Comparison of ENCODE assay signal across 14 cellular contexts in the genomic region with DNA sequence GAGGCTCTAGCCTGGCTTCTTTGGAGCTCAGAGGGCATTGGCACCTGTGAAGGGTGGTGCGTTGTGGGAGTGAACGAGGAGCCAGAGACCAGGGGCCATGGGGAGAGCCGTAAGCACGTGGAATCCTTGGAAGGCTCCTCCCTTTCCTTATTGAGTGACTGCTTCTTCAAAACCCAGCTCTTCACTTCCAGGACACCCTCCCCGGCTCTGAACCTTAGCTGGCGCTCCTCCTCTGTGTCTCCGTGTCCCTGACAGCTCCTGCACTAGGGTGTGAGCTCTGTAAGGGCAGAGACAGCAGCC. TPM values are rescaled to one million over a fixed set of nuclear protein-coding genes. Genes with fewer than 3 reads are reported as not detected.
DNase-seq lines count a peak whose midpoint lies in the region; ATAC-seq, FAIRE-seq and TF ChIP-seq lines count a peak whose summit lies in the region.
"Had no signal": no experiment of that assay in that cellular context is flagged by ENCODE, and none has a peak within 500 bp of the region (broad histone marks: within the 10 kb centered on the region; RNA-seq: fewer than 3 reads in every experiment).

No MANE protein-coding gene starts in this region.

- TF ChIP-seq CTCF in HFFc6 (IDR thresholded peaks at IDR 0.05) (peak; percentile 6), RWPE2 (IDR thresholded peaks at IDR 0.05; ENCODE audit: poor library complexity, severe bottlenecking) (peak; percentile 61), keratinocyte (optimal IDR thresholded peaks at IDR 0.05 in 1 of 3, IDR thresholded peaks at IDR 0.05 in 1 of 3, conservative IDR thresholded peaks at IDR 0.05 in 1 of 3; ENCODE audit: extremely low read depth in 1 of 3, insufficient read depth in 2 of 3, low read length in 3 of 3) (peak in 1 of 3 experiments; percentile 1), suprapubic skin (IDR thresholded peaks at IDR 0.05) (no peak), mucosa of descending colon (IDR thresholded peaks at IDR 0.05) (no peak)

- WGBS in suprapubic skin = 63% methylated on average over 7 of the region's 7 CpGs

- DNase-seq in HFFc6 (no peak), RWPE2 (ENCODE audit: low spot score) (no peak), keratinocyte (ENCODE audit: low read depth, low spot score) (no peak), suprapubic skin (ENCODE audit: low spot score in 2 of 2) (no peak), NCI-H446 treated with DMSO at 0.1 percent for 48 hours (lab: John Stamatoyannopoulos, UW) (no peak), midbrain (lab: John Stamatoyannopoulos, UW) (no peak), mucosa of descending colon (no peak)
- DNase-seq: activated CD8-positive, alpha-beta T cell treated with anti-CD3 and anti-CD28 coated beads, Interleukin-2, amount 10 ng/mL, durations not matched to agents 7 days and 5 days; MM.1S; NCI-H774; stimulated activated naive CD8-positive, alpha-beta T cell treated with anti-CD3 and anti-CD28 coated beads, Interleukin-15, amount 100 ng/mL, for 72 hours had no signal

- intact Hi-C loops in mucosa of descending colon (cut with DNase I, micrococcal nuclease) = loop anchor here in 1 of 2 donors (5.0 kb wide), 1 partner anchor 116 kb away; no protein-coding TSS in a partner anchor

- no peaks in the 10 kb centered on the region for H3K79me2 ChIP-seq in keratinocyte (ENCODE audit: control insufficient read depth, insufficient read depth, low read length)

- H3K9ac ChIP-seq in keratinocyte (ENCODE audit: control insufficient read depth, extremely low read depth, insufficient read depth, low read length) = no peak overlapping the region

- dilution Hi-C loops in keratinocyte (cut with MboI; ENCODE audit: extremely low pct_ligation_motif_present, low sequenced_read_pairs) = no loop called here

- H4K20me1 ChIP-seq in keratinocyte (ENCODE audit: control insufficient read depth, extremely low read depth, insufficient read depth, low read length) = no peaks in the 10 kb centered on the region

- H3K9me1 ChIP-seq in keratinocyte (ENCODE audit: control insufficient read depth, extremely low read depth, insufficient read depth, low read length) = no peaks in the 10 kb centered on the region

- H3K36me3 Mint-ChIP-seq in HFFc6 (ENCODE audit: low read depth) = peaks cover 6% of the 10 kb centered on the region; the same call in 1 of the 2 replicates

- no peaks in the 10 kb centered on the region for H3K27me3 ChIP-seq in RWPE2 (ENCODE audit: insufficient read depth, poor library complexity, severe bottlenecking)
- H3K27me3 ChIP-seq in keratinocyte (ENCODE audit: control insufficient read depth, extremely low read depth, insufficient read depth, low read length) = no peaks in the 10 kb centered on the region
- no peaks in the 10 kb centered on the region for H3K27me3 ChIP-seq in suprapubic skin
- H3K27me3 ChIP-seq: colonic mucosa had no signal

- peaks cover 56% of the 10 kb centered on the region for H3K36me3 ChIP-seq in RWPE2 (ENCODE audit: low read depth)
- H3K36me3 ChIP-seq in keratinocyte (ENCODE audit: control insufficient read depth in 2 of 2, extremely low read depth in 1 of 2, insufficient read depth in 2 of 2, low read length in 2 of 2) = peaks cover 26 to 36% of the 10 kb centered on the region in 2 experiments
- peaks cover 40% of the 10 kb centered on the region for H3K36me3 ChIP-seq in suprapubic skin
- peaks cover 5% of the 10 kb centered on the region for H3K36me3 ChIP-seq in mucosa of descending colon (ENCODE audit: low read depth)

- TF ChIP-seq EP300 in suprapubic skin (IDR thresholded peaks at IDR 0.05) = no peak

- H2AFZ ChIP-seq in keratinocyte (ENCODE audit: control insufficient read depth, low read length) = no peak overlapping the region

- H3K27ac Mint-ChIP-seq in HFFc6 = no peak overlapping the region
- H3K27ac Mint-ChIP-seq: activated CD8-positive, alpha-beta T cell treated with anti-CD3 and anti-CD28 coated beads, Interleukin-2, amount 10 ng/mL, durations not matched to agents 7 days and 5 days; progenitor cell of endocrine pancreas had no signal

- peaks cover 6% of the 10 kb centered on the region for H3K27me3 Mint-ChIP-seq in HFFc6 (ENCODE audit: insufficient read depth)
- H3K27me3 Mint-ChIP-seq: progenitor cell of endocrine pancreas; stimulated activated naive CD8-positive, alpha-beta T cell treated with anti-CD3 and anti-CD28 coated beads, Interleukin-15, amount 100 ng/mL, for 72 hours had no signal

- no peaks in the 10 kb centered on the region for H3K9me3 Mint-ChIP-seq in HFFc6
- H3K9me3 Mint-ChIP-seq: stimulated activated naive CD8-positive, alpha-beta T cell treated with anti-CD3 and anti-CD28 coated beads, Interleukin-15, amount 100 ng/mL, for 72 hours had no signal

- peaks cover 3% of the 10 kb centered on the region for H3K4me1 ChIP-seq in RWPE2 (ENCODE audit: insufficient read depth, poor library complexity, severe bottlenecking)
- H3K4me1 ChIP-seq in keratinocyte (ENCODE audit: control insufficient read depth, extremely low read depth, insufficient read depth, low read length) = peaks cover 16% of the 10 kb centered on the region
- peaks cover 24% of the 10 kb centered on the region for H3K4me1 ChIP-seq in suprapubic skin
- H3K4me1 ChIP-seq in mucosa of descending colon (ENCODE audit: low read depth) = no peaks in the 10 kb centered on the region
- H3K4me1 ChIP-seq: colonic mucosa had no signal

- H3K4me3 Mint-ChIP-seq in HFFc6 = no peak overlapping the region
- H3K4me3 Mint-ChIP-seq: activated CD8-positive, alpha-beta T cell treated with anti-CD3 and anti-CD28 coated beads, Interleukin-2, amount 10 ng/mL, durations not matched to agents 7 days and 5 days; stimulated activated naive CD8-positive, alpha-beta T cell treated with anti-CD3 and anti-CD28 coated beads, Interleukin-15, amount 100 ng/mL, for 72 hours had no signal

- H3K4me1 Mint-ChIP-seq in HFFc6 (ENCODE audit: low read depth) = peaks cover 8% of the 10 kb centered on the region

- FAIRE-seq in keratinocyte (lab: Jason Lieb, UNC) = no peak

- H3K9me3 ChIP-seq in RWPE2 (ENCODE audit: severe bottlenecking) (no peaks in the 10 kb centered on the region), keratinocyte (ENCODE audit: control insufficient read depth, low read depth, low read length) (no peaks in the 10 kb centered on the region), suprapubic skin (no peaks in the 10 kb centered on the region), mucosa of descending colon (no peaks in the 10 kb centered on the region)
- H3K9me3 ChIP-seq: colonic mucosa had no signal

- H3K27ac ChIP-seq in RWPE2 (ENCODE audit: poor library complexity, severe bottlenecking) = no peak overlapping the region
- peak overlapping the region; percentile 65 for H3K27ac ChIP-seq in keratinocyte (ENCODE audit: control insufficient read depth, insufficient read depth, low read length)
- H3K27ac ChIP-seq in suprapubic skin = peak overlapping the region; percentile 16
- H3K27ac ChIP-seq: colonic mucosa had no signal

- no peak overlapping the region for H3K4me3 ChIP-seq in RWPE2 (ENCODE audit: severe bottlenecking)
- H3K4me3 ChIP-seq in keratinocyte (ENCODE audit: control insufficient read depth in 2 of 3, extremely low read depth in 1 of 3, insufficient read depth in 2 of 3, low read depth in 1 of 3, low read length in 3 of 3) = no peak overlapping the region
- no peak overlapping the region for H3K4me3 ChIP-seq in suprapubic skin
- H3K4me3 ChIP-seq in mucosa of descending colon = no peak overlapping the region
- H3K4me3 ChIP-seq: colonic mucosa had no signal

- TF ChIP-seq POLR2A in suprapubic skin (IDR thresholded peaks at IDR 0.05) = no peak

- no peak overlapping the region for H3K4me2 ChIP-seq in keratinocyte (ENCODE audit: control insufficient read depth, extremely low read depth, insufficient read depth, low read depth, low read length)

- ATAC-seq in RWPE2 (ENCODE audit: low read depth) = no peak; the same call in 2 of the 3 replicates
- no peak for ATAC-seq in mucosa of descending colon
- ATAC-seq: activated CD8-positive, alpha-beta T cell treated with anti-CD3 and anti-CD28 coated beads, Interleukin-2, amount 10 ng/mL, durations not matched to agents 7 days and 5 days; stimulated activated naive CD8-positive, alpha-beta T cell treated with anti-CD3 and anti-CD28 coated beads, Interleukin-15, amount 100 ng/mL, for 72 hours had no signal

RNA-seq across cellular contexts. Expression of a gene that starts 26.3 kb away (rescaled TPM):
- total RNA-seq in HFFc6 (2021; fragmentation: NEBNext Ultra II Directional; extraction: Animal tissue kit (Norgen Biotek cat#: 25700)) = 10 to 100 TPM; 50.9 to 72.1 (median 56.0) TPM
- polyA plus RNA-seq in keratinocyte = 41.4 to 63.0 TPM (median 44.7 TPM) in 3 replicates
- polyA plus RNA-seq in keratinocyte (2011; ENCODE audit: low read depth) = 12.3 TPM
- polyA plus RNA-seq in keratinocyte (2011; cell fraction: cytosol; rRNA removed) = 52.9 and 63.3 TPM in 2 replicates
- polyA plus RNA-seq in keratinocyte (2011; cell fraction: nucleus; rRNA removed) = 33.7 and 39.6 TPM in 2 replicates
- 18.2 and 59.6 TPM in 2 replicates for polyA plus RNA-seq in keratinocyte (2012; ENCODE audit: low replicate concordance)
- 48.6 to 76.9 TPM (median 57.6 TPM) in 3 replicates for polyA minus RNA-seq in keratinocyte
- 22.8 TPM for polyA minus RNA-seq in keratinocyte (2011; cell fraction: cytosol; rRNA and poly(A)+ RNA removed)
- 11.1 and 16.3 TPM in 2 replicates for polyA minus RNA-seq in keratinocyte (2011; cell fraction: nucleus; rRNA and poly(A)+ RNA removed)
- 10 to 100 TPM; 18.5 to 32.7 (median 23.5) TPM for total RNA-seq in suprapubic skin
- 10 to 100 TPM; 12.4 to 26.1 (median 15.7) TPM for total RNA-seq in mucosa of descending colon

RNA-seq across cellular contexts. Expression of a gene that starts 42.8 kb away (rescaled TPM):
- 1 to 10 TPM; 3.4 to 7.9 (median 4.2) TPM for total RNA-seq in HFFc6 (2021; fragmentation: NEBNext Ultra II Directional; extraction: Animal tissue kit (Norgen Biotek cat#: 25700))
- polyA plus RNA-seq in keratinocyte = not detected in 3 replicates
- not detected for polyA plus RNA-seq in keratinocyte (2011; ENCODE audit: low read depth)
- not detected in 2 replicates for polyA plus RNA-seq in keratinocyte (2011; cell fraction: cytosol; rRNA removed)
- not detected in 2 replicates for polyA plus RNA-seq in keratinocyte (2011; cell fraction: nucleus; rRNA removed)
- not detected in 2 replicates for polyA plus RNA-seq in keratinocyte (2012; ENCODE audit: low replicate concordance)
- polyA minus RNA-seq in keratinocyte = not detected in 3 replicates
- not detected for polyA minus RNA-seq in keratinocyte (2011; cell fraction: cytosol; rRNA and poly(A)+ RNA removed)
- polyA minus RNA-seq in keratinocyte (2011; cell fraction: nucleus; rRNA and poly(A)+ RNA removed) = not detected in 2 replicates
- 1 to 10 TPM in 2 of 4 donors, under 1 TPM in 2; 0.40 to 2.6 (median 0.82) TPM for total RNA-seq in suprapubic skin
- total RNA-seq in mucosa of descending colon = 1 to 10 TPM in 2 of 3 donors, under 1 TPM in 1; 0.26 to 1.6 (median 1.0) TPM
- total RNA-seq: activated CD8-positive, alpha-beta T cell treated with anti-CD3 and anti-CD28 coated beads, Interleukin-2, amount 10 ng/mL, durations not matched to agents 7 days and 5 days; RPMI7951 had no signal

RNA-seq across cellular contexts. Expression of a gene that starts 49.1 kb away (rescaled TPM):
- total RNA-seq in HFFc6 (2021; fragmentation: NEBNext Ultra II Directional; extraction: Animal tissue kit (Norgen Biotek cat#: 25700)) = 10 to 100 TPM; 72.3 to 87.4 (median 78.7) TPM
- polyA plus RNA-seq in keratinocyte = 20.7 to 57.9 TPM (median 37.2 TPM) in 3 replicates
- 40.0 TPM for polyA plus RNA-seq in keratinocyte (2011; ENCODE audit: low read depth)
- polyA plus RNA-seq in keratinocyte (2011; cell fraction: cytosol; rRNA removed) = 35.0 and 56.8 TPM in 2 replicates
- polyA plus RNA-seq in keratinocyte (2011; cell fraction: nucleus; rRNA removed) = 71.1 and 86.9 TPM in 2 replicates
- 63.5 and 73.5 TPM in 2 replicates for polyA plus RNA-seq in keratinocyte (2012; ENCODE audit: low replicate concordance)
- 24.7 to 137 TPM (median 37.7 TPM) in 3 replicates for polyA minus RNA-seq in keratinocyte
- 32.4 TPM for polyA minus RNA-seq in keratinocyte (2011; cell fraction: cytosol; rRNA and poly(A)+ RNA removed)
- 49.6 and 64.0 TPM in 2 replicates for polyA minus RNA-seq in keratinocyte (2011; cell fraction: nucleus; rRNA and poly(A)+ RNA removed)
- total RNA-seq in suprapubic skin (10 to 100 TPM; 67.4 to 81.9 (median 75.9) TPM), mucosa of descending colon (100 to 1,000 TPM; 187 to 295 (median 241) TPM)

RNA-seq across cellular contexts. Expression of a gene that starts 49.5 kb away (rescaled TPM):
- 10 to 100 TPM; 40.0 to 58.4 (median 55.3) TPM for total RNA-seq in HFFc6 (2021; fragmentation: NEBNext Ultra II Directional; extraction: Animal tissue kit (Norgen Biotek cat#: 25700))
- 51.9 to 77.7 TPM (median 73.0 TPM) in 3 replicates for polyA plus RNA-seq in keratinocyte
- polyA plus RNA-seq in keratinocyte (2011; ENCODE audit: low read depth) = 53.6 TPM
- 40.8 and 41.7 TPM in 2 replicates for polyA plus RNA-seq in keratinocyte (2011; cell fraction: cytosol; rRNA removed)
- 26.2 and 35.5 TPM in 2 replicates for polyA plus RNA-seq in keratinocyte (2011; cell fraction: nucleus; rRNA removed)
- polyA plus RNA-seq in keratinocyte (2012; ENCODE audit: low replicate concordance) = 37.7 and 52.7 TPM in 2 replicates
- polyA minus RNA-seq in keratinocyte = 11.0 to 24.8 TPM (median 14.1 TPM) in 3 replicates
- polyA minus RNA-seq in keratinocyte (2011; cell fraction: cytosol; rRNA and poly(A)+ RNA removed) = 8.8 TPM
- polyA minus RNA-seq in keratinocyte (2011; cell fraction: nucleus; rRNA and poly(A)+ RNA removed) = 3.8 and 8.6 TPM in 2 replicates
- 10 to 100 TPM; 26.7 to 47.1 (median 36.9) TPM for total RNA-seq in suprapubic skin
- total RNA-seq in mucosa of descending colon = 10 to 100 TPM; 27.0 to 31.7 (median 29.7) TPM

Comparison
In these comparisons a context has a peak if more than half of its experiments do, and no peak if none do; other contexts are left out.
1. CTCF ChIP-seq: peak in HFFc6 (single experiment) and RWPE2 (single experiment); none in suprapubic skin (0 of 2) and mucosa of descending colon (single experiment).